17 cellular contexts compared by ENCODE assay signal in the genomic region with DNA sequence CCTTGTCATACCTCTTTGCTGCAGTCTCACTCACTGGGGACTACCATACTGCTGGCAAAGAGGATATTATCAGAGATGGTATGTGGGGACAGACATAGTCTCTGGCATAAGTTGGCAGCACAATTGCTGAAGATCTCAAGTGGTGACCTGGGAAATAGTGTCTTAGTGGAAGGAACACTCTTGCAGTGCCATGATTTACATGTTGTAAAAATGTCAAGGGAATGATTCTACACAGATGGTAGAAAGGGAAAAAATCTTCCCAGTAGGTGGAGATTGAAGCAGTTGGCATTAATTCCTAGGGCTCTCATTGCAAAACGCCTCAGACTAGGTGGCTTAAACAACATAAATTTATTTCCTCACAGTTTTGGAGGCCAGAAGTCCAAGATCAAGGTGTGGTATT.
DNase-seq lines count a peak whose midpoint lies in the region; ATAC-seq, FAIRE-seq and TF ChIP-seq lines count a peak whose summit lies in the region.
"Had no signal": no experiment of that assay in that cellular context is flagged by ENCODE, and none has a peak within 500 bp of the region (broad histone marks: within the 10 kb centered on the region; RNA-seq: fewer than 3 reads in every experiment).

No MANE protein-coding gene starts in this region.

- FAIRE-seq in HTR-8/SVneo (lab: Jason Lieb, UNC), result peak; percentile 16
- FAIRE-seq: D721Med, G401.6, GM12891, GM18507 had no signal

- H3K79me2 ChIP-seq in neural progenitor cell (ENCODE audit: low read depth), result no peaks in the 10 kb centered on the region

- H4K20me1 ChIP-seq in neural progenitor cell (ENCODE audit: low read depth), result no peaks in the 10 kb centered on the region

- H3K27ac ChIP-seq in breast epithelium (peak overlapping the region; percentile 59 to 66), neural progenitor cell (no peak overlapping the region)
- H3K27ac ChIP-seq: C4-2B had no signal

- H3K4me2 ChIP-seq in neural progenitor cell, result no peak overlapping the region

- H3F3A ChIP-seq in neural progenitor cell (ENCODE audit: low read depth), result peaks cover 3% of the 10 kb centered on the region

- no peak overlapping the region for H3K4me3 Mint-ChIP-seq in neural progenitor cell
- H3K4me3 Mint-ChIP-seq: CD4-positive, alpha-beta T cell; HFFc6 had no signal

- H3K36me3 Mint-ChIP-seq in neural progenitor cell, result no peaks in the 10 kb centered on the region

- H3K9me3 ChIP-seq in breast epithelium (no peaks in the 10 kb centered on the region), neural progenitor cell (ENCODE audit: low read depth) (no peaks in the 10 kb centered on the region)
- H3K9me3 ChIP-seq: Caco-2 had no signal

- no peak overlapping the region for H2AFZ ChIP-seq in neural progenitor cell (replicated peaks)

- H3K27me3 Mint-ChIP-seq in neural progenitor cell (ENCODE audit: insufficient read depth, low read depth), result peaks cover 17% of the 10 kb centered on the region
- H3K27me3 Mint-ChIP-seq: CD4-positive, alpha-beta T cell had no signal

- TF ChIP-seq CTCF in breast epithelium (IDR thresholded peaks at IDR 0.05) (no peak), neural progenitor cell (IDR thresholded peaks at IDR 0.05) (no peak)

- H3K27ac Mint-ChIP-seq in neural progenitor cell, result no peak overlapping the region
- H3K27ac Mint-ChIP-seq: CD4-positive, alpha-beta T cell; HFFc6 had no signal

- H3K27me3 ChIP-seq in breast epithelium (no peaks in the 10 kb centered on the region), neural progenitor cell (no peaks in the 10 kb centered on the region)

- intact Hi-C loops in breast epithelium (cut with DNase I; ENCODE audit: low total_unique reads), result no loop called here

- TF ChIP-seq POLR2A in breast epithelium (IDR thresholded peaks at IDR 0.05), result no peak

- H3K9ac ChIP-seq in neural progenitor cell, result no peak overlapping the region

- ATAC-seq in GM18517 (IDR thresholded peaks at IDR 0.05; ENCODE audit: unreplicated experiment), result no peak
- ATAC-seq: HCT116 had no signal

- H3K36me3 ChIP-seq in breast epithelium, result no peaks in the 10 kb centered on the region
- no peaks in the 10 kb centered on the region for H3K36me3 ChIP-seq in neural progenitor cell

- DNase-seq in HTR-8/SVneo (ENCODE audit: insufficient read length, low spot score) (no peak), breast epithelium (ENCODE audit: low spot score in 2 of 2) (no peak), left kidney (ENCODE audit: low read depth, low spot score) (peak; percentile 22), NCI-H69 (lab: John Stamatoyannopoulos, UW) (no peak), neural progenitor cell (ENCODE audit: low spot score) (no peak)
- DNase-seq: Caco-2; CD4-positive, alpha-beta T cell; GOT3; H7; HFFc6 had no signal

- H3K4me3 ChIP-seq in breast epithelium, result no peak overlapping the region
- H3K4me3 ChIP-seq in neural progenitor cell, result no peak overlapping the region

- H3K4me1 Mint-ChIP-seq in neural progenitor cell, result peaks cover 27% of the 10 kb centered on the region

- H3K9me3 Mint-ChIP-seq in neural progenitor cell, result no peaks in the 10 kb centered on the region
- H3K9me3 Mint-ChIP-seq: CD4-positive, alpha-beta T cell had no signal

- no peaks in the 10 kb centered on the region for H3K4me1 ChIP-seq in breast epithelium
- H3K4me1 ChIP-seq in neural progenitor cell, result peaks cover 11% of the 10 kb centered on the region
- H3K4me1 ChIP-seq: Caco-2 had no signal
